1 cellular context compared by ENCODE assay signal in genomic region chr7:91193141-91193540, GRCh38.
TF ChIP-seq lines count a peak whose summit lies in the region.

No MANE protein-coding gene starts in this region.

TF ChIP-seq in SK-N-SH treated with all-trans-retinoic acid at 6 μM for 48 hours, 23 proteins besides CTCF, POLR2A, EP300 and RAD21 (continued from another document):
- TF ChIP-seq TSHZ2 (CRISPR knock-in tag; IDR thresholded peaks at IDR 0.05) (no peak), TCF4 (CRISPR knock-in tag; IDR thresholded peaks at IDR 0.05; ENCODE audit: borderline replicate concordance) (no peak)
